1 cellular context compared by ENCODE assay signal in the genomic region with DNA sequence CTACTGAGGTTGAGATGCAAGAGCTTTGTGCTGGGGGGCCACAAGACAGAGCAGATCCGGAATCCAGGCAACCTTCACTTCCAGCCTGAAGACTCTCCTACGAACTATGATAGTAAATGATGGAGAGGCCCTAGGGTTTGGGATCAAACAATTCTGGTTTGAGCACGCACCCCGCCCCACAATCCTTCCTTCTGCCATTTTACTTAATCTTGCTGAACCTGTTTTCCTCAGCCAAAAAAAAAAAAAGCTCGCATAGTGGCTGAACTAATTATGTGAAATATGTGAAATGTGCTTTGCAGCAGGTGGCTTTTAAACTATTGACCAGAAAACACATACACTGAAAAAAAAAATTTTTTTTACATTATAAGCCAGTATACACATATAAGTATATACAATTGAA.
TF ChIP-seq lines count a peak whose summit lies in the region.

No MANE protein-coding gene starts in this region.

TF ChIP-seq in GM12878, 131 proteins besides CTCF, POLR2A, EP300 and RAD21:
- TF ChIP-seq CREB1 (IDR thresholded peaks at IDR 0.05; ENCODE audit: low read depth) (no peak), RBBP5 (conservative IDR thresholded peaks at IDR 0.05) (no peak), FOS (IDR thresholded peaks at IDR 0.05; ENCODE audit: borderline replicate concordance, extremely low read depth, insufficient read length) (no peak), NR2C2 (IDR thresholded peaks at IDR 0.05; ENCODE audit: borderline replicate concordance, control insufficient read depth, insufficient read length, low read depth) (no peak), RUNX3 (IDR thresholded peaks at IDR 0.05; ENCODE audit: low read length) (no peak)
